In the genomic region with DNA sequence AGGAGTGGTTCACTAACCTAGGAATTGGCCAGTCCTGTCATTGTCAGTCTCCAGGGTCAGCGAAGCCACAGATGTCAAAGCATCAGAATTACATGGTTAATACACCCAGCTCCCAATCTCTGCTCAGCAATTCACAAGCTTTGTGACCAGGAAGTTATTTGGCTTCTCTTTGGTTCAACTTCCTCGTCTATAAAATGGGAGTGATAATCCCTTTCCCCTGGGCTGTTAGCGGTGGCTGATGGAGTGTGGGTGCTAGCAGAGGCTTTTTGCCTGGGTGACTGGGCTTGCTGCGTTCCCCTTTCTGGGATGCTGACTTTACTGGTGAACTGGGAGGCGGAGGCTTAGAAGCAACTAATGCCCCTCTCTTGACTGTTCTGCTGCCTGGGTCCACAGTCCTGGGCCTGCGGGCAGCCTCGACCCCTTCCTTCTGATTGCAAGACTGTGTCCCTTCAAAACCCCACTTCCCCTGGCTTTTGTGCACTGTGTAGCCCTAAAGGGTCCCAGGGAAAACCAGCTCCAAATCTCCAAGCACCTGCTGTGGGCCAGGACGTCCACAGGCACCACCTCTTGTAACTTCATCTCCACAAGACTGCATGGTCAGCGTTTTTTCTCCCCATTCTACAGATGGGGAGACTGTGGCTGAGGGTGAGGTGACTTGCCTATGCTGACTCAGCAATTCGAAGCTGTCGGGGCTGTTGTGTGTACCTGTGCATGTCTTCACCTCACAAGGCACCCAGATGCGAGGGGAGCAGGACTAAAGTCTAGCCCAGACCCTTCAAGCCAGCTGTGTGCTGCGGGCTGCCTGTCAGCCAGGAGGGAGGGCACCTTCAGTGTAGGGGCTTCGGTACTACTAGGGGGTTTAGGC, we compare ENCODE assay signal across 25 cellular contexts.
"Had no signal": no experiment of that assay in that cellular context is flagged by ENCODE, and none has a peak within 500 bp of the region (broad histone marks: within the 10 kb centered on the region; RNA-seq: fewer than 3 reads in every experiment).

No MANE protein-coding gene starts in this region.

- H3K36me3 ChIP-seq: cardiac muscle cell, stomach, suprapubic skin, tibial nerve, uterus had no signal

- H3K9me3 Mint-ChIP-seq: activated CD4-positive, alpha-beta T cell treated with anti-CD3 and anti-CD28 coated beads, Interleukin-2, amount 10 ng/mL, durations not matched to agents 7 days and 5 days; activated naive CD8-positive, alpha-beta T cell treated with anti-CD3 and anti-CD28 coated beads, Interleukin-2, amount 50 U/mL, for 24 hours; activated T-helper 1 cell treated with anti-CD3 and anti-CD28 coated beads, Interleukin-12 subunit alpha, Interleukin-12 subunit beta, Interleukin-2, Interleukin-4 antibody, amounts not matched to agents 30 ng/mL and 10 ng/mL and 1 ng/mL, durations not matched to agents 14 hours and 24 hours and 36 hours; dendritic cell treated with granulocyte-macrophage colony-stimulating factor and Interleukin-4, amounts not matched to agents 40 ng/mL and 50 ng/mL, for 4 days; natural killer cell treated with Interleukin-12 subunit alpha and Interleukin-12 subunit beta and Interleukin-15 and Interleukin-18, amount 100 ng/mL, for 72 hours; stimulated activated effector memory CD8-positive, alpha-beta T cell treated with anti-CD3 and anti-CD28 coated beads, Interleukin-12 subunit alpha, Interleukin-12 subunit beta, amount 100 ng/mL, for 72 hours had no signal

- DNase-seq: activated CD4-positive, alpha-beta T cell treated with anti-CD3 and anti-CD28 coated beads, Interleukin-2, amount 10 ng/mL, durations not matched to agents 7 days and 5 days; activated CD8-positive, alpha-beta T cell treated with anti-CD3 and anti-CD28 coated beads, Interleukin-2, amount 10 ng/mL, durations not matched to agents 7 days and 5 days; activated gamma-delta T cell; activated naive CD4-positive, alpha-beta T cell treated with anti-CD3 and anti-CD28 coated beads, Interleukin-2, amount 50 U/mL, for 16 hours; activated naive CD8-positive, alpha-beta T cell treated with anti-CD3 and anti-CD28 coated beads, Interleukin-2, amount 50 U/mL, for 24 hours; anterior cingulate cortex; body of pancreas; effector CD4-positive, alpha-beta T cell; foreskin fibroblast; kidney; midbrain; small intestine; stimulated activated CD4-positive, alpha-beta T cell treated with anti-CD3 and anti-CD28 coated beads, Interleukin-2, amount 100 ng/mL, for 24 hours; stomach; uterus had no signal

- H2AFZ ChIP-seq: parathyroid adenoma had no signal

- H3K27me3 Mint-ChIP-seq: activated CD4-positive, alpha-beta T cell treated with anti-CD3 and anti-CD28 coated beads, Interleukin-2, amount 10 ng/mL, durations not matched to agents 7 days and 5 days had no signal

- H3K4me3 ChIP-seq: body of pancreas, cardiac muscle cell, stomach, suprapubic skin, tibial nerve, uterus had no signal

- H3K27ac Mint-ChIP-seq: activated CD4-positive, alpha-beta T cell treated with anti-CD3 and anti-CD28 coated beads, Interleukin-2, amount 10 ng/mL, durations not matched to agents 7 days and 5 days; activated CD8-positive, alpha-beta T cell treated with anti-CD3 and anti-CD28 coated beads, Interleukin-2, amount 10 ng/mL, durations not matched to agents 7 days and 5 days; activated naive CD8-positive, alpha-beta T cell treated with anti-CD3 and anti-CD28 coated beads, Interleukin-2, amount 50 U/mL, for 24 hours; activated T-helper 1 cell treated with anti-CD3 and anti-CD28 coated beads, Interleukin-12 subunit alpha, Interleukin-12 subunit beta, Interleukin-2, Interleukin-4 antibody, amounts not matched to agents 30 ng/mL and 10 ng/mL and 1 ng/mL, durations not matched to agents 14 hours and 24 hours and 36 hours; dendritic cell treated with granulocyte-macrophage colony-stimulating factor and Interleukin-4, amounts not matched to agents 40 ng/mL and 50 ng/mL, for 4 days; natural killer cell treated with Interleukin-12 subunit alpha and Interleukin-12 subunit beta and Interleukin-15 and Interleukin-18, amount 100 ng/mL, for 72 hours; stimulated activated effector memory CD8-positive, alpha-beta T cell treated with anti-CD3 and anti-CD28 coated beads, Interleukin-12 subunit alpha, Interleukin-12 subunit beta, amount 100 ng/mL, for 72 hours had no signal

- H3K9me3 ChIP-seq: body of pancreas, stomach, suprapubic skin, tibial nerve, uterus had no signal

- H3K79me2 ChIP-seq: parathyroid adenoma had no signal

- H3K36me3 Mint-ChIP-seq: natural killer cell treated with Interleukin-12 subunit alpha and Interleukin-12 subunit beta and Interleukin-15 and Interleukin-18, amount 100 ng/mL, for 72 hours; stimulated activated effector memory CD8-positive, alpha-beta T cell treated with anti-CD3 and anti-CD28 coated beads, Interleukin-12 subunit alpha, Interleukin-12 subunit beta, amount 100 ng/mL, for 72 hours had no signal

- H3K27ac ChIP-seq: body of pancreas, cardiac muscle cell, parathyroid adenoma, stomach, suprapubic skin, tibial nerve, uterus had no signal

- ATAC-seq: activated naive CD8-positive, alpha-beta T cell treated with anti-CD3 and anti-CD28 coated beads, Interleukin-2, amount 50 U/mL, for 24 hours; body of pancreas; left lobe of liver; sciatic nerve had no signal

- H3K4me1 Mint-ChIP-seq: activated CD4-positive, alpha-beta T cell treated with anti-CD3 and anti-CD28 coated beads, Interleukin-2, amount 10 ng/mL, durations not matched to agents 7 days and 5 days; activated naive CD8-positive, alpha-beta T cell treated with anti-CD3 and anti-CD28 coated beads, Interleukin-2, amount 50 U/mL, for 24 hours; stimulated activated effector memory CD8-positive, alpha-beta T cell treated with anti-CD3 and anti-CD28 coated beads, Interleukin-12 subunit alpha, Interleukin-12 subunit beta, amount 100 ng/mL, for 72 hours had no signal

- H3K4me3 Mint-ChIP-seq: activated CD4-positive, alpha-beta T cell treated with anti-CD3 and anti-CD28 coated beads, Interleukin-2, amount 10 ng/mL, durations not matched to agents 7 days and 5 days; activated CD8-positive, alpha-beta T cell treated with anti-CD3 and anti-CD28 coated beads, Interleukin-2, amount 10 ng/mL, durations not matched to agents 7 days and 5 days; activated naive CD8-positive, alpha-beta T cell treated with anti-CD3 and anti-CD28 coated beads, Interleukin-2, amount 50 U/mL, for 24 hours; activated T-helper 1 cell treated with anti-CD3 and anti-CD28 coated beads, Interleukin-12 subunit alpha, Interleukin-12 subunit beta, Interleukin-2, Interleukin-4 antibody, amounts not matched to agents 30 ng/mL and 10 ng/mL and 1 ng/mL, durations not matched to agents 14 hours and 24 hours and 36 hours; dendritic cell treated with granulocyte-macrophage colony-stimulating factor and Interleukin-4, amounts not matched to agents 40 ng/mL and 50 ng/mL, for 4 days; natural killer cell treated with Interleukin-12 subunit alpha and Interleukin-12 subunit beta and Interleukin-15 and Interleukin-18, amount 100 ng/mL, for 72 hours; stimulated activated effector memory CD8-positive, alpha-beta T cell treated with anti-CD3 and anti-CD28 coated beads, Interleukin-12 subunit alpha, Interleukin-12 subunit beta, amount 100 ng/mL, for 72 hours had no signal

- H3K9ac ChIP-seq: parathyroid adenoma had no signal

- H3K27me3 ChIP-seq: body of pancreas, cardiac muscle cell, stomach, suprapubic skin, tibial nerve, uterus had no signal

- H3K4me1 ChIP-seq: body of pancreas, parathyroid adenoma, uterus had no signal
